ENCODE assay signal across 8 cellular contexts in the genomic region with DNA sequence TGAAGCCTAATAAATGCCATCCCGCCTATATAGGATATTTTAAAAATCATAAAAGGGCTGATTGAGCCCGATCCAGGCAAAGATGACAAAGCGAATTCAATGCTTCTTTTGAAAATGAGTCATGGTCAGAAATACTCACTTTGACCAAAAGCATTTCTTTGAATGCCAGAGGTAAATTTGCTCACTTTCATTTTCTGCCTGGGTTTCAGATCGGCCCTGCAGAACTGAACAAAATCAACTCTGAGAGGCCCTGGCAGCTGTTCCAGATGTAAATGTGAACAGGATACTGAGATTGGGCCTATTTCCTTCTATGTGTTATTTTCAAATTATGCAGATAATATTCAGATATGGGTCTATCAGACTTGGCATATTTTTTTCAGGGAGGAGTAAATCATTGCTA.
A peak's percentile ranks its signal among the peaks of the same experiment; 100 is the strongest.
DNase-seq lines count a peak whose midpoint lies in the region; ATAC-seq, FAIRE-seq and TF ChIP-seq lines count a peak whose summit lies in the region.

No MANE protein-coding gene starts in this region.

- H3K4me1 ChIP-seq in uterus (no peaks in the 10 kb centered on the region), GM23338 (ENCODE audit: insufficient read depth) (no peaks in the 10 kb centered on the region)

- H3K36me3 Mint-ChIP-seq in GM23338 (ENCODE audit: low read depth), result no peaks in the 10 kb centered on the region

- no peaks in the 10 kb centered on the region for H3K79me2 ChIP-seq in GM23338 (replicated peaks; ENCODE audit: insufficient read depth)

- no peaks in the 10 kb centered on the region for H3K27me3 Mint-ChIP-seq in GM23338 (ENCODE audit: insufficient read depth, low read depth, poor library complexity)

- no peaks in the 10 kb centered on the region for H3F3A ChIP-seq in GM23338 (replicated peaks; ENCODE audit: low read depth)

- no peaks in the 10 kb centered on the region for H4K20me1 ChIP-seq in GM23338 (replicated peaks; ENCODE audit: insufficient read depth)

- TF ChIP-seq POLR2A in GM12891 (IDR thresholded peaks at IDR 0.05; ENCODE audit: low read depth, low read length) (no peak), erythroblast (IDR thresholded peaks at IDR 0.05; ENCODE audit: low read length) (no peak), uterus (IDR thresholded peaks at IDR 0.05) (no peak)

- H3K4me3 ChIP-seq in uterus (peak overlapping the region in 1 of 2 donors; percentile 6), GM23338 (no peak overlapping the region)

- H3K9me2 ChIP-seq in GM23338 (ENCODE audit: insufficient read depth), result peaks cover 12% of the 10 kb centered on the region; the same call in 1 of the 2 replicates

- H3K4me1 Mint-ChIP-seq in GM23338, result no peaks in the 10 kb centered on the region

- peak; percentile 69 for FAIRE-seq in GM12891 (lab: Jason Lieb, UNC)

- H3K4me3 Mint-ChIP-seq in GM23338, result no peak overlapping the region

- TF ChIP-seq CTCF in uterus (IDR thresholded peaks at IDR 0.05) (no peak), GM23338 (conservative IDR thresholded peaks at IDR 0.05; ENCODE audit: low read depth in 2 of 2) (no peak)

- H2AFZ ChIP-seq in GM23338, result no peak overlapping the region

- intact Hi-C loops in uterus (cut with DNase I; ENCODE audit: low total_unique reads), result no loop called here

- H3K4me2 ChIP-seq in GM23338, result no peak overlapping the region

- no peaks in the 10 kb centered on the region for H3K27me3 ChIP-seq in uterus
- no peaks in the 10 kb centered on the region for H3K27me3 ChIP-seq in GM23338 (ENCODE audit: insufficient read depth)

- H3K9me3 ChIP-seq in uterus, result no peaks in the 10 kb centered on the region

- H3K36me3 ChIP-seq in uterus (no peaks in the 10 kb centered on the region), GM23338 (ENCODE audit: insufficient read depth) (no peaks in the 10 kb centered on the region)

- peak; percentile 11 for DNase-seq in GM12891 (ENCODE audit: insufficient read length, low spot score)
- DNase-seq in HT-29 (ENCODE audit: low spot score), result peak; percentile 23
- peak; percentile 11 to 56 for DNase-seq in erythroblast (lab: John Stamatoyannopoulos, UW)
- DNase-seq in uterus, result peak in 1 of 2 donors; percentile 24
- DNase-seq in GM23338 (ENCODE audit: low spot score), result no peak
- no peak for DNase-seq in SHP77 treated with DMSO at 0.1 percent for 48 hours (lab: John Stamatoyannopoulos, UW)
- no peak for DNase-seq in Kasumi-1 (lab: John Stamatoyannopoulos, UW)

- H3K27ac Mint-ChIP-seq in GM23338, result no peak overlapping the region

- ATAC-seq in GM21529 (IDR thresholded peaks at IDR 0.05; ENCODE audit: unreplicated experiment) (peak; percentile 99), GM23338 (no peak)

- H3K27ac ChIP-seq in uterus (peak overlapping the region; percentile 43 to 63), GM23338 (ENCODE audit: low read depth) (no peak overlapping the region)

- no peaks in the 10 kb centered on the region for H3K9me3 Mint-ChIP-seq in GM23338

TF ChIP-seq in GM12891, 5 proteins besides CTCF, POLR2A, EP300 and RAD21:
- no peak for TF ChIP-seq POLR2AphosphoS5 (IDR thresholded peaks at IDR 0.05; ENCODE audit: low read depth, low read length)
- TF ChIP-seq SPI1 (IDR thresholded peaks at IDR 0.05; ENCODE audit: low read depth, low read length), result no peak
- TF ChIP-seq PAX5 (IDR thresholded peaks at IDR 0.05; ENCODE audit: insufficient read depth, low read length, severe bottlenecking), result no peak
- no peak for TF ChIP-seq POU2F2 (IDR thresholded peaks at IDR 0.05; ENCODE audit: low read depth, low read length)

TF ChIP-seq in GM23338, 12 proteins besides CTCF, POLR2A, EP300 and RAD21:
- TF ChIP-seq ZNF331 (CRISPR knock-in tag; IDR thresholded peaks at IDR 0.05; ENCODE audit: low read depth) (no peak), STAT1 (IDR thresholded peaks at IDR 0.05; ENCODE audit: unreplicated experiment) (no peak), NANOG (IDR thresholded peaks at IDR 0.05; ENCODE audit: borderline replicate concordance) (no peak), EZH2 (IDR thresholded peaks at IDR 0.05; ENCODE audit: low read depth, unreplicated experiment) (no peak), JUNB (IDR thresholded peaks at IDR 0.05; ENCODE audit: unreplicated experiment) (no peak), POLR2AphosphoS5 (IDR thresholded peaks at IDR 0.05; ENCODE audit: low read depth) (no peak)
- TF ChIP-seq, protein P1, sequence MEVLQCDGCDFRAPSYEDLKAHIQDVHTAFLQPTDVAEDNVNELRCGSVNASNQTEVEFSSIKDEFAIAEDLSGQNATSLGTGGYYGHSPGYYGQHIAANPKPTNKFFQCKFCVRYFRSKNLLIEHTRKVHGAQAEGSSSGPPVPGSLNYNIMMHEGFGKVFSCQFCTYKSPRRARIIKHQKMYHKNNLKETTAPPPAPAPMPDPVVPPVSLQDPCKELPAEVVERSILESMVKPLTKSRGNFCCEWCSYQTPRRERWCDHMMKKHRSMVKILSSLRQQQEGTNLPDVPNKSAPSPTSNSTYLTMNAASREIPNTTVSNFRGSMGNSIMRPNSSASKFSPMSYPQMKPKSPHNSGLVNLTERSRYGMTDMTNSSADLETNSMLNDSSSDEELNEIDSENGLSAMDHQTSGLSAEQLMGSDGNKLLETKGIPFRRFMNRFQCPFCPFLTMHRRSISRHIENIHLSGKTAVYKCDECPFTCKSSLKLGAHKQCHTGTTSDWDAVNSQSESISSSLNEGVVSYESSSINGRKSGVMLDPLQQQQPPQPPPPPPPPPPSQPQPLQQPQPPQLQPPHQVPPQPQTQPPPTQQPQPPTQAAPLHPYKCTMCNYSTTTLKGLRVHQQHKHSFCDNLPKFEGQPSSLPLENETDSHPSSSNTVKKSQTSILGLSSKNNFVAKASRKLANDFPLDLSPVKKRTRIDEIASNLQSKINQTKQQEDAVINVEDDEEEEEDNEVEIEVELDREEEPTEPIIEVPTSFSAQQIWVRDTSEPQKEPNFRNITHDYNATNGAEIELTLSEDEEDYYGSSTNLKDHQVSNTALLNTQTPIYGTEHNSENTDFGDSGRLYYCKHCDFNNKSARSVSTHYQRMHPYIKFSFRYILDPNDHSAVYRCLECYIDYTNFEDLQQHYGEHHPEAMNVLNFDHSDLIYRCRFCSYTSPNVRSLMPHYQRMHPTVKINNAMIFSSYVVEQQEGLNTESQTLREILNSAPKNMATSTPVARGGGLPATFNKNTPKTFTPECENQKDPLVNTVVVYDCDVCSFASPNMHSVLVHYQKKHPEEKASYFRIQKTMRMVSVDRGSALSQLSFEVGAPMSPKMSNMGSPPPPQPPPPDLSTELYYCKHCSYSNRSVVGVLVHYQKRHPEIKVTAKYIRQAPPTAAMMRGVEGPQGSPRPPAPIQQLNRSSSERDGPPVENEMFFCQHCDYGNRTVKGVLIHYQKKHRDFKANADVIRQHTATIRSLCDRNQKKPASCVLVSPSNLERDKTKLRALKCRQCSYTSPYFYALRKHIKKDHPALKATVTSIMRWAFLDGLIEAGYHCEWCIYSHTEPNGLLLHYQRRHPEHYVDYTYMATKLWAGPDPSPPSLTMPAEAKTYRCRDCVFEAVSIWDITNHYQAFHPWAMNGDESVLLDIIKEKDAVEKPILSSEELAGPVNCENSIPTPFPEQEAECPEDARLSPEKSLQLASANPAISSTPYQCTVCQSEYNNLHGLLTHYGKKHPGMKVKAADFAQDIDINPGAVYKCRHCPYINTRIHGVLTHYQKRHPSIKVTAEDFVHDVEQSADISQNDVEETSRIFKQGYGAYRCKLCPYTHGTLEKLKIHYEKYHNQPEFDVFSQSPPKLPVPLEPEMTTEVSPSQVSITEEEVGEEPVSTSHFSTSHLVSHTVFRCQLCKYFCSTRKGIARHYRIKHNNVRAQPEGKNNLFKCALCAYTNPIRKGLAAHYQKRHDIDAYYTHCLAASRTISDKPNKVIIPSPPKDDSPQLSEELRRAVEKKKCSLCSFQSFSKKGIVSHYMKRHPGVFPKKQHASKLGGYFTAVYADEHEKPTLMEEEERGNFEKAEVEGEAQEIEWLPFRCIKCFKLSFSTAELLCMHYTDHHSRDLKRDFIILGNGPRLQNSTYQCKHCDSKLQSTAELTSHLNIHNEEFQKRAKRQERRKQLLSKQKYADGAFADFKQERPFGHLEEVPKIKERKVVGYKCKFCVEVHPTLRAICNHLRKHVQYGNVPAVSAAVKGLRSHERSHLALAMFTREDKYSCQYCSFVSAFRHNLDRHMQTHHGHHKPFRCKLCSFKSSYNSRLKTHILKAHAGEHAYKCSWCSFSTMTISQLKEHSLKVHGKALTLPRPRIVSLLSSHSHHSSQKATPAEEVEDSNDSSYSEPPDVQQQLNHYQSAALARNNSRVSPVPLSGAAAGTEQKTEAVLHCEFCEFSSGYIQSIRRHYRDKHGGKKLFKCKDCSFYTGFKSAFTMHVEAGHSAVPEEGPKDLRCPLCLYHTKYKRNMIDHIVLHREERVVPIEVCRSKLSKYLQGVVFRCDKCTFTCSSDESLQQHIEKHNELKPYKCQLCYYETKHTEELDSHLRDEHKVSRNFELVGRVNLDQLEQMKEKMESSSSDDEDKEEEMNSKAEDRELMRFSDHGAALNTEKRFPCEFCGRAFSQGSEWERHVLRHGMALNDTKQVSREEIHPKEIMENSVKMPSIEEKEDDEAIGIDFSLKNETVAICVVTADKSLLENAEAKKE (CRISPR knock-in tag; IDR thresholded peaks at IDR 0.05), result no peak

Comparison
In these comparisons a context has a peak if more than half of its experiments do, and no peak if none do; other contexts are left out.
1. DNase-seq: peak in GM12891 (single experiment), HT-29 (single experiment) and erythroblast (2 of 2); none in GM23338 (single experiment), SHP77 treated with DMSO at 0.1 percent for 48 hours (single experiment) and Kasumi-1 (0 of 2).